Comparison of ENCODE assay signal across 2 cellular contexts in the genomic region with DNA sequence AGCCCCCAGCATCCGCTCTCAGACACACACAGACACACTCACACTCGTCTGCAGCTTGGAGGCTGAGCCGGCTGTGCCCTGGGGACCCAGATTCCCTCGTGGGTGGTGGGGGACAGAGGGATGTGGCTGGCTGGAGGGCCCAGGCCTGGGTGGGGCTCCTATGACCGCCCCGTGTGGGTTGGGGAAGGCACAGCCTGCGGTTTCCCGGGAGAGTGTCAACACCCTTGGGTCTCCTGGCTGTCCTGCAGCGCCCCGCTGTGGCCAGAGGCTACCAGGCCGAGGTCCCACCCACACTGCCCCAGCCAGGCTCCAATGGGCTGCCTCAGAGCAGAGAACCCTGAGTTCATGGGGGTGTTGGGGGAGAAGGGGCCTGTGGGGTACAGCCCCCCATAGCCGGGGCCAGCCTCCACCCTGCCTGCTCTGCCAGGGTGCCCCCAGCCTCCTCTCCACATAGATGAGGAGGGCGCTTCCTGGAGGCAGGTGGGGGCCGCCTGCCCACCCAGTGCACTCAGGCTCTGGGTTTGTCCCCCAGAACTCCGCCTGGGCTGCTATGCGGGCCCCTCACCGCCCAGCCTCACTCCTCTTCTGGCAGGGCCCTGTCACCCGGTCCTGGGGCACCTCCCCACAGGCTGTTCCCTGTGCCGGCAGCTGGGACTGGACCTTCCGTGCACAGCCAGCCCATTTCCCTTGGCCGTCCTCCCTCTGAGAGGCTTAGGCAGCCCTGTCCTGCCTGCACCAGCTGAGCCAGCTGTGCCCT.
TF ChIP-seq lines count a peak whose summit lies in the region.

A gene with protein sequence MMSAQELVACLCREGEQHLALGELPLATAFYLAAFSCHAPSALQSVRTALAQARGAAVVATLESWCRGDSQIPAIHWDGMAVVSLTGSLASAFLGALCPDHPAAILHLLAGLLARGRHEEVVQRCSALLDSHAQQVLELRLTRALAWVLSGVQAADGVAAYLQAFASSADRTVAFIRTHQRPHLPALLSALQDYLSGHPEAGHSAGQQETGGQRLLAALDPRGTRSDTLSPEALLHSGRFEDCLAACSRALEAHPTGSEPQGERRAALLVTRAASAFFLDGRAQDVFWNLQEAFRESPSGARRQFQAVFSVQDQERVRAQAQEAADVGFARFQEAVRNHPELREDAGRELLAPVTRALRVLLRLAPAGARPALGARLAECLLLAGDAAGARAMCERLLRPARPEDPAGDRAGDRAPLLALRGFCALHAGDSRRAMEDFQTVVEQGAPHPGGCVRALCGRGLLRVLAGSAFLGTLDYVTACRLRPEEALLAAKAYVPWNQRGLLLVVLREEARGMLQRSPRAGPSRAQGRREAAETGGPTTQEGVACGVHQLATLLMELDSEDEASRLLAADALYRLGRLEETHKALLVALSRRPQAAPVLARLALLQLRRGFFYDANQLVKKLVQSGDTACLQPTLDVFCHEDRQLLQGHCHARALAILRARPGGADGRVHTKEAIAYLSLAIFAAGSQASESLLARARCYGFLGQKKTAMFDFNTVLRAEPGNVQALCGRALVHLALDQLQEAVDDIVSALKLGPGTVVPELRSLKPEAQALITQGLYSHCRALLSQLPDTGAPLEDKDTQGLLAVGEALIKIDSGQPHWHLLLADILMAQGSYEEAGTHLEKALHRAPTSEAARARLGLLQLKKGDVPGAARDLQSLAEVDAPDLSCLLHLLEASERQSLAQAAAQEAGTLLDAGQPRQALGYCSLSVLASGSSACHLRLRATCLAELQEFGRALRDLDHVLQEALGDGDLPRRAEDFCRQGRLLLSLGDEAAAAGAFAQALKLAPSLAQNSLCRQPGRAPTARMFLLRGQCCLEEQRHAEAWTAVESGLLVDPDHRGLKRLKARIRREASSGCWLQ (minus strand): TSS at position 159 of the 757 bp plus-strand sequence. CDS start 866 bp downstream, outside the sequence.

TF ChIP-seq in A549, 52 proteins besides CTCF, POLR2A, EP300 and RAD21:
- TF ChIP-seq SMC3 (IDR thresholded peaks at IDR 0.05) (peak; percentile 19; the same call in 1 of the 3 replicates), ZC3H11A (IDR thresholded peaks at IDR 0.05) (no peak), CEBPB (IDR thresholded peaks at IDR 0.05) (no peak), KDM1A (IDR thresholded peaks at IDR 0.05; ENCODE audit: low read depth) (no peak)
- TF ChIP-seq, protein P1, sequence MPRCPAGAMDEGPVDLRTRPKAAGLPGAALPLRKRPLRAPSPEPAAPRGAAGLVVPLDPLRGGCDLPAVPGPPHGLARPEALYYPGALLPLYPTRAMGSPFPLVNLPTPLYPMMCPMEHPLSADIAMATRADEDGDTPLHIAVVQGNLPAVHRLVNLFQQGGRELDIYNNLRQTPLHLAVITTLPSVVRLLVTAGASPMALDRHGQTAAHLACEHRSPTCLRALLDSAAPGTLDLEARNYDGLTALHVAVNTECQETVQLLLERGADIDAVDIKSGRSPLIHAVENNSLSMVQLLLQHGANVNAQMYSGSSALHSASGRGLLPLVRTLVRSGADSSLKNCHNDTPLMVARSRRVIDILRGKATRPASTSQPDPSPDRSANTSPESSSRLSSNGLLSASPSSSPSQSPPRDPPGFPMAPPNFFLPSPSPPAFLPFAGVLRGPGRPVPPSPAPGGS (IDR thresholded peaks at IDR 0.05): no peak
- TF ChIP-seq, protein P2, sequence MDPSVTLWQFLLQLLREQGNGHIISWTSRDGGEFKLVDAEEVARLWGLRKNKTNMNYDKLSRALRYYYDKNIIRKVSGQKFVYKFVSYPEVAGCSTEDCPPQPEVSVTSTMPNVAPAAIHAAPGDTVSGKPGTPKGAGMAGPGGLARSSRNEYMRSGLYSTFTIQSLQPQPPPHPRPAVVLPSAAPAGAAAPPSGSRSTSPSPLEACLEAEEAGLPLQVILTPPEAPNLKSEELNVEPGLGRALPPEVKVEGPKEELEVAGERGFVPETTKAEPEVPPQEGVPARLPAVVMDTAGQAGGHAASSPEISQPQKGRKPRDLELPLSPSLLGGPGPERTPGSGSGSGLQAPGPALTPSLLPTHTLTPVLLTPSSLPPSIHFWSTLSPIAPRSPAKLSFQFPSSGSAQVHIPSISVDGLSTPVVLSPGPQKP (IDR thresholded peaks at IDR 0.05; ENCODE audit: low read depth, low read length): no peak

TF ChIP-seq in endothelial cell of umbilical vein, 7 proteins besides CTCF, POLR2A, EP300 and RAD21:
- TF ChIP-seq FOS (IDR thresholded peaks at IDR 0.05; ENCODE audit: borderline replicate concordance, insufficient read depth, low read length) (no peak), POLR2AphosphoS5 (IDR thresholded peaks at IDR 0.05; ENCODE audit: insufficient read depth, low read depth, low read length) (no peak), JUN (IDR thresholded peaks at IDR 0.05; ENCODE audit: borderline replicate concordance, insufficient read depth, insufficient read length, low read depth) (no peak), EZH2 (IDR thresholded peaks at IDR 0.05; ENCODE audit: borderline replicate concordance, low read depth, low read length, severe bottlenecking) (no peak), MYC (IDR thresholded peaks at IDR 0.05; ENCODE audit: low read depth, low read length) (no peak)
- TF ChIP-seq, protein P3, sequence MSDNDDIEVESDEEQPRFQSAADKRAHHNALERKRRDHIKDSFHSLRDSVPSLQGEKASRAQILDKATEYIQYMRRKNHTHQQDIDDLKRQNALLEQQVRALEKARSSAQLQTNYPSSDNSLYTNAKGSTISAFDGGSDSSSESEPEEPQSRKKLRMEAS (IDR thresholded peaks at IDR 0.05; ENCODE audit: insufficient read depth, insufficient read length): no peak
